39 cellular contexts compared by ENCODE assay signal in genomic region chr11:78423241-78423640, GRCh38.
"Had no signal": no experiment of that assay in that cellular context is flagged by ENCODE, and none has a peak within 500 bp of the region (broad histone marks: within the 10 kb centered on the region; RNA-seq: fewer than 3 reads in every experiment).

No MANE protein-coding gene starts in this region.

- H3K36me3 Mint-ChIP-seq: activated naive CD4-positive, alpha-beta T cell treated with anti-CD3 and anti-CD28 coated beads, Interleukin-2, amount 50 U/mL, for 24 hours had no signal

- DNase-seq: activated CD4-positive, alpha-beta memory T cell treated with anti-CD3 and anti-CD28 coated beads, Interleukin-2, amount 10 ng/mL, durations not matched to agents 7 days and 5 days; activated CD4-positive, alpha-beta T cell treated with anti-CD3 and anti-CD28 coated beads for 1 hour; activated CD4-positive, alpha-beta T cell treated with anti-CD3 and anti-CD28 coated beads for 48 hours; activated CD4-positive, CD25-positive, alpha-beta regulatory T cell; activated CD8-positive, alpha-beta memory T cell treated with anti-CD3 and anti-CD28 coated beads for 24 hours; activated effector memory CD4-positive, alpha-beta T cell treated with anti-CD3 and anti-CD28 coated beads, Interleukin-2, amount 50 U/mL, for 16 hours; activated naive CD4-positive, alpha-beta T cell; activated naive CD8-positive, alpha-beta T cell treated with anti-CD3 and anti-CD28 coated beads, Interleukin-2, amount 10 ng/mL, durations not matched to agents 7 days and 5 days; activated T-cell treated with anti-CD3 and anti-CD28 coated beads, Interleukin-2, amount 50 U/mL, for 1 hour; activated T-cell treated with anti-CD3 and anti-CD28 coated beads, Interleukin-2, amount 50 U/mL, for 72 hours; amygdala; Kasumi-1; MG63; NCI-H1048; NCI-H1105 treated with DMSO at 0.1 percent for 48 hours; NCI-H1436; NCI-H1694; NCI-H1930; NCI-H2081 treated with DMSO at 0.1 percent for 48 hours; NCI-H226; NCI-H446 treated with DMSO at 0.1 percent for 48 hours; NCI-H524; NCI-H69; NK-92 treated with Interleukin-12 subunit alpha and Interleukin-12 subunit beta, amount 100 ng/mL, for 24 hours; PC-3; Peyer's patch; RPMI8226; SHP77 treated with DMSO at 0.1 percent for 48 hours; SW 1271; T-helper 1 cell; T-helper 2 cell; T-helper 9 cell; WERI-Rb-1 had no signal

- H3K27me3 ChIP-seq: ascending aorta, cardiac muscle cell, Peyer's patch, SJSA1 had no signal

- H3K36me3 ChIP-seq: ascending aorta, cardiac muscle cell, MG63, Peyer's patch, SJSA1, WERI-Rb-1 had no signal

- H3K4me3 ChIP-seq: ascending aorta, cardiac muscle cell, MG63, Peyer's patch, SJSA1 had no signal

- H3K9me3 Mint-ChIP-seq: activated naive CD4-positive, alpha-beta T cell treated with anti-CD3 and anti-CD28 coated beads, Interleukin-2, amount 50 U/mL, for 24 hours; activated naive CD8-positive, alpha-beta T cell treated with anti-CD3 and anti-CD28 coated beads, Interleukin-2, amount 10 ng/mL, durations not matched to agents 7 days and 5 days; activated T-cell treated with anti-CD3 and anti-CD28 coated beads, Interleukin-2, amount 50 U/mL, for 72 hours; activated T-helper 17 cell treated with anti-CD3 and anti-CD28 coated beads, Interleukin-2, amount 50 U/mL, for 72 hours; central memory CD8-positive, alpha-beta T cell had no signal

- H3K9me3 ChIP-seq: ascending aorta, MG63, Peyer's patch, SJSA1 had no signal

- H3K27ac Mint-ChIP-seq: activated naive CD4-positive, alpha-beta T cell treated with anti-CD3 and anti-CD28 coated beads, Interleukin-2, amount 50 U/mL, for 24 hours; activated naive CD8-positive, alpha-beta T cell treated with anti-CD3 and anti-CD28 coated beads, Interleukin-2, amount 10 ng/mL, durations not matched to agents 7 days and 5 days; activated T-cell treated with anti-CD3 and anti-CD28 coated beads, Interleukin-2, amount 50 U/mL, for 72 hours; activated T-helper 17 cell treated with anti-CD3 and anti-CD28 coated beads, Interleukin-2, amount 50 U/mL, for 72 hours had no signal

- H3K4me3 Mint-ChIP-seq: activated CD4-positive, alpha-beta memory T cell treated with anti-CD3 and anti-CD28 coated beads, Interleukin-2, amount 10 ng/mL, durations not matched to agents 7 days and 5 days; activated naive CD4-positive, alpha-beta T cell treated with anti-CD3 and anti-CD28 coated beads, Interleukin-2, amount 50 U/mL, for 24 hours; activated naive CD8-positive, alpha-beta T cell treated with anti-CD3 and anti-CD28 coated beads, Interleukin-2, amount 10 ng/mL, durations not matched to agents 7 days and 5 days; activated T-cell treated with anti-CD3 and anti-CD28 coated beads, Interleukin-2, amount 50 U/mL, for 72 hours; activated T-helper 17 cell treated with anti-CD3 and anti-CD28 coated beads, Interleukin-2, amount 50 U/mL, for 72 hours; central memory CD8-positive, alpha-beta T cell had no signal

- ATAC-seq: activated T-cell treated with anti-CD3 and anti-CD28 coated beads, Interleukin-2, amount 50 U/mL, for 72 hours; activated T-helper 17 cell treated with anti-CD3 and anti-CD28 coated beads, Interleukin-2, amount 50 U/mL, for 72 hours; PC-3 had no signal

- H3K27ac ChIP-seq: cardiac muscle cell, SJSA1, WERI-Rb-1 had no signal
